18 cellular contexts compared by ENCODE assay signal in the genomic region with DNA sequence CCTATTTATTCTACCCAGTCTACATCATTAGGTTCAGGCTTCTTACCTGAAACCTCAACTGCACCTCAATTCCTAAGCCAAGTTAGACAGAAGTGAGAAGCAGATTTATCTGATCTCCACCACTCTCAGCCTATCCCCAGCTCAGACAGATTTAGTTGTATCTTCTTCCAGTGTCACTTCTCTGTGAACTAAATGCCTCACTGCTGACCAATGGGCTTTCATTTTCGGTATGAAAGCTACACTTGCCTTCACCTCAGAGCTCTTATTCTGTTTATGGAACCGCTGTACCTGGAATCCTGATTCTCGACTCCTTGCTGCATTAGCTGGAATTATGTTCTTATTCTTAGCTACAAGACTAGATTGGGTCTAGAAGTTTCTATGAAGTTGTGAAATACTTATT.
A peak's percentile ranks its signal among the peaks of the same experiment; 100 is the strongest.
DNase-seq lines count a peak whose midpoint lies in the region; ATAC-seq and TF ChIP-seq lines count a peak whose summit lies in the region.
"Had no signal": no experiment of that assay in that cellular context is flagged by ENCODE, and none has a peak within 500 bp of the region (broad histone marks: within the 10 kb centered on the region; RNA-seq: fewer than 3 reads in every experiment).

No MANE protein-coding gene starts in this region.

- TF ChIP-seq EP300 in tibial nerve (IDR thresholded peaks at IDR 0.05): no peak

- TF ChIP-seq CTCF in tibial nerve (IDR thresholded peaks at IDR 0.05): no peak

- WGBS in tibial nerve, 2 donors: 95 to 97% methylated on average over 3 of the region's 3 CpGs

- no peaks in the 10 kb centered on the region for H3K36me3 ChIP-seq in tibial nerve

- H3K27ac ChIP-seq in tibial nerve: no peak overlapping the region
- H3K27ac ChIP-seq: GM23248, PC-9 had no signal

- no peak overlapping the region for H3K4me3 ChIP-seq in tibial nerve
- H3K4me3 ChIP-seq: GM23248, PC-9 had no signal

- H3K27me3 ChIP-seq in tibial nerve: no peaks in the 10 kb centered on the region

- TF ChIP-seq POLR2A in tibial nerve (IDR thresholded peaks at IDR 0.05): no peak

- H3K9me3 ChIP-seq in tibial nerve: no peaks in the 10 kb centered on the region

- DNase-seq in tibial nerve (ENCODE audit: low spot score in 2 of 2) (no peak), inferior parietal cortex (ENCODE audit: extremely low spot score) (no peak), nucleus accumbens (lab: John Stamatoyannopoulos, UW) (no peak)
- no peak for DNase-seq in effector CD8-positive, alpha-beta T cell (lab: John Stamatoyannopoulos, UW)
- DNase-seq: Calu3; CD4-positive, alpha-beta T cell; DMS79; GM23248; KBM-7; NCI-H1092; NCI-H2107; NCI-H226; NCI-H526 treated with DMSO at 0.1 percent for 48 hours; PC-9; T-cell had no signal

- H3K4me1 ChIP-seq in tibial nerve: no peaks in the 10 kb centered on the region

- ATAC-seq in GM19023 (IDR thresholded peaks at IDR 0.05; ENCODE audit: unreplicated experiment) (peak; percentile 54), GM21786 (IDR thresholded peaks at IDR 0.05; ENCODE audit: unreplicated experiment) (peak; percentile 63), HG03442 (IDR thresholded peaks at IDR 0.05; ENCODE audit: unreplicated experiment) (peak; percentile 41)
- ATAC-seq: T-cell had no signal
